In the genomic region with DNA sequence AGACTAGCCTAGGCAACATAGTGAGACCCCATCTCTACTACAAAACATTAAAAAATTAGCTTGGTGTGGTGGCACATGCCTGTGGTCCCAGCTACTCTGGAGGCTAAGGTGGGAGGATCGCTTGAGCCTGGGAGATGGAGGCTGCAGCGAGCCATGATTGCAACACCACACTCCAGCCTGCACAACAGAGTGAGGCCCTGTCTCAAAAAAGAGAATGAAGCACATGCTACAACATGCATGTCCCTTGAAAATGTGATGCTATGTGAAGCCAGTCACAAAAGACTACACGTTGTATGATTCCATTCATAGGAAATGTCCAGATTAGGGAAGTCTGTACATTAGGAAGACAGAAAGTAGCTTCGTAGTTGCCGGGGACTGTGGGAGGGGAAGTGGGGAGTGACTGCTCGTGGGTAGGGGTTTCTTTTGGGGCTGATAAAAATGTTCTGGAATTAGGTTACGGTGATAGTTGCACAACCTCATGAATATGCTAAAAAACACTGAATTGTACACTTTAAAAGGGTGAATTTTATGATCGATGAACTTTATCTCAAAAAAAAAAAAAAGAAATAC, we compare ENCODE assay signal across 20 cellular contexts.
"Had no signal": no experiment of that assay in that cellular context is flagged by ENCODE, and none has a peak within 500 bp of the region (broad histone marks: within the 10 kb centered on the region; RNA-seq: fewer than 3 reads in every experiment).

No MANE protein-coding gene starts in this region.

- DNase-seq: Karpas-422, KBM-7, MG63, NCI-H1048, NCI-H1105, NCI-H1417, NCI-H1436 treated with DMSO at 0.1 percent for 48 hours, NCI-H1694, NCI-H187 treated with DMSO at 0.1 percent for 48 hours, NCI-H2081, NCI-H2107, NCI-H2227 treated with DMSO at 0.1 percent for 48 hours, NCI-H524 treated with DMSO at 0.1 percent for 48 hours, NCI-H69, NCI-H774, PC-3, SHP77, SK-N-SH, T-helper 1 cell had no signal

- H3K27ac Mint-ChIP-seq: IgD-negative memory B cell had no signal

- H3K4me3 Mint-ChIP-seq: IgD-negative memory B cell had no signal

- H3K4me1 Mint-ChIP-seq: IgD-negative memory B cell had no signal
